In the genomic region with DNA sequence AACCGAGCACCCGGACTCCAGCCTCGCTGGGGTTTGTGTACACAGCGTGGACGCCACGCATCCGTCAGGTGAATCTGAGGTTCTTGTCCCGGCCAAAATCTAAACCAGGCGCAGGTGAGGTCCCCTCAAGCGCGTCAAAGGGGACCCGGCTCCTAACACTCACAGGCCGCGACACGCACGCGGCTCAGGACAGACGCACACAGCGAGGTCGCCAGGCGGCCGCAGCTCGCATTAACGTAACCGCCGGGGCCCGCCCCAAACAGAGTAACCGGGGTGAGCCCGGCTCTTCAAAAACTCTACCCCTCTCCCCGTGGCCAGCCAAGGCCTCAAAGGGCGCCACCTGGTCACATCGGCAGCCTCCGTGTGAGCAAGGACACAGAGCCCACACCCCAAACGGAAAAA, we compare ENCODE assay signal across 26 cellular contexts. TPM values are rescaled to one million over a fixed set of nuclear protein-coding genes. Genes with fewer than 3 reads are reported as not detected.
A peak's percentile ranks its signal among the peaks of the same experiment; 100 is the strongest.
DNase-seq lines count a peak whose midpoint lies in the region; ATAC-seq, FAIRE-seq and TF ChIP-seq lines count a peak whose summit lies in the region.
"Had no signal": no experiment of that assay in that cellular context is flagged by ENCODE, and none has a peak within 500 bp of the region (broad histone marks: within the 10 kb centered on the region; RNA-seq: fewer than 3 reads in every experiment).

No MANE protein-coding gene starts in this region.

- no peak overlapping the region for H3K4ac ChIP-seq in H1 (replicated peaks; ENCODE audit: insufficient read length, low read depth, low read length)

- H3K27ac ChIP-seq in GM23338 (ENCODE audit: low read depth) (no peak overlapping the region), H1 (ENCODE audit: low read depth, low read length) (no peak overlapping the region), mesodermal cell (ENCODE audit: low read depth, low read length, severe bottlenecking) (peak overlapping the region; percentile 29), sigmoid colon (peak overlapping the region in 3 of 4 donors; percentile 94 to 95 (median 94))
- H3K27ac ChIP-seq: C4-2B, ovary, right lobe of liver, RWPE1 had no signal

- no peak overlapping the region for H3K14ac ChIP-seq in H1 (ENCODE audit: insufficient read length)

- peak overlapping the region; percentile 95 for H3K4me2 ChIP-seq in GM23338
- H3K4me2 ChIP-seq in H1 (ENCODE audit: insufficient read depth in 1 of 2, low read depth in 2 of 2, low read length in 2 of 2): peak overlapping the region; percentile 66 to 70

- no peak for TF ChIP-seq CTCF in GM23338 (conservative IDR thresholded peaks at IDR 0.05; ENCODE audit: low read depth in 2 of 2)
- TF ChIP-seq CTCF in H1 (IDR thresholded peaks at IDR 0.05; ENCODE audit: control extremely low read depth in 1 of 3, insufficient read depth in 1 of 3, low read depth in 1 of 3, low read length in 3 of 3): no peak
- no peak for TF ChIP-seq CTCF in sigmoid colon (IDR thresholded peaks at IDR 0.05)

- H3K9me3 ChIP-seq in H1 (ENCODE audit: insufficient read depth in 2 of 2, low read depth in 1 of 2, low read length in 1 of 2): no peaks in the 10 kb centered on the region
- no peaks in the 10 kb centered on the region for H3K9me3 ChIP-seq in mesodermal cell (ENCODE audit: control insufficient read depth, low read length)
- no peaks in the 10 kb centered on the region for H3K9me3 ChIP-seq in sigmoid colon
- H3K9me3 ChIP-seq: right lobe of liver had no signal

- peak overlapping the region; percentile 68 for H3K4me3 Mint-ChIP-seq in GM23338
- H3K4me3 Mint-ChIP-seq in activated T-cell treated with anti-CD3 and anti-CD28 coated beads, Interleukin-2, amount 50 U/mL, for 72 hours: no peak overlapping the region
- no peak overlapping the region for H3K4me3 Mint-ChIP-seq in T-cell
- H3K4me3 Mint-ChIP-seq: activated CD8-positive, alpha-beta T cell treated with anti-CD3 and anti-CD28 coated beads, Interleukin-2, amount 10 ng/mL, durations not matched to agents 7 days and 5 days had no signal

- no peak overlapping the region for H2BK5ac ChIP-seq in H1 (ENCODE audit: low read depth, low read length)

- H2BK120ac ChIP-seq in H1 (replicated peaks; ENCODE audit: low read depth, low read length): no peak overlapping the region

- CTCF ChIA-PET in H1 (lab: Charles Lee; ENCODE audit: partially characterized antibody): interaction anchor here (0.7 to 1.9 kb wide), 8 partner anchors 10 to 37 kb away, joined by 3 to 6 read pairs (median 4); no protein-coding TSS in a partner anchor
- CTCF ChIA-PET in T-cell (lab: Charles Lee): no interaction called here

- no peak overlapping the region for H2AK5ac ChIP-seq in H1 (ENCODE audit: low read depth, low read length)

- H4K20me1 ChIP-seq in GM23338 (replicated peaks; ENCODE audit: insufficient read depth) (peaks cover 24% of the 10 kb centered on the region), H1 (replicated peaks in 1 of 2; ENCODE audit: control insufficient read depth in 1 of 2, insufficient read depth in 2 of 2, low read length in 2 of 2) (peaks cover 16 to 31% of the 10 kb centered on the region in 2 experiments)

- POLR2A ChIA-PET in H1 (lab: Charles Lee; ENCODE audit: partially characterized antibody): interaction anchor here (0.8 to 1.5 kb wide), 3 partner anchors 27 to 99 kb away, joined by 3 to 4 read pairs (median 3); a partner anchor contains a TSS
- POLR2A ChIA-PET in T-cell (lab: Charles Lee): no interaction called here

- no peak overlapping the region for H3K18ac ChIP-seq in H1 (ENCODE audit: extremely low read depth, low read length)

- H3K4me1 ChIP-seq in GM23338 (ENCODE audit: insufficient read depth) (peaks cover 64% of the 10 kb centered on the region), H1 (replicated peaks in 1 of 4; ENCODE audit: control insufficient read depth in 3 of 4, insufficient read depth in 4 of 4, low read length in 3 of 4) (peaks cover 15 to 32% (median 20%) of the 10 kb centered on the region in 4 experiments), mesodermal cell (ENCODE audit: control insufficient read depth, insufficient read depth, low read length, poor library complexity, severe bottlenecking) (peaks cover 45% of the 10 kb centered on the region), sigmoid colon (peaks cover 0 to 78% (median 64%) of the 10 kb centered on the region in 4 donors)
- H3K4me1 ChIP-seq: right lobe of liver had no signal

- no peak for TF ChIP-seq RAD21 in H1 (IDR thresholded peaks at IDR 0.05 in 1 of 2, conservative IDR thresholded peaks at IDR 0.05 in 1 of 2; ENCODE audit: low read depth in 2 of 2, low read length in 2 of 2)

- no peaks in the 10 kb centered on the region for H3K36me3 ChIP-seq in GM23338 (ENCODE audit: insufficient read depth)
- no peaks in the 10 kb centered on the region for H3K36me3 ChIP-seq in H1 (ENCODE audit: control insufficient read depth in 2 of 4, insufficient read depth in 4 of 4, low read length in 3 of 4)
- H3K36me3 ChIP-seq in mesodermal cell (ENCODE audit: control insufficient read depth, insufficient read depth, low read length): no peaks in the 10 kb centered on the region
- no peaks in the 10 kb centered on the region for H3K36me3 ChIP-seq in sigmoid colon
- H3K36me3 ChIP-seq: ovary, right lobe of liver had no signal

- H2BK12ac ChIP-seq in H1 (ENCODE audit: low read depth, low read length): 0 out of 2 replicates have a peak overlapping the region, but pooled peaks have one; percentile 19

- H2BK20ac ChIP-seq in H1 (ENCODE audit: low read length): no peak overlapping the region

- H3F3A ChIP-seq in GM23338 (replicated peaks; ENCODE audit: low read depth): peaks cover 29% of the 10 kb centered on the region

- H3K9ac ChIP-seq in H1 (replicated peaks in 1 of 4; ENCODE audit: extremely low read depth in 1 of 4, low read depth in 3 of 4, low read length in 3 of 4): no peak overlapping the region

- H3K9me3 Mint-ChIP-seq in GM23338: 0 out of 3 replicates have a peak, but pooled peaks cover 2% of the 10 kb centered on the region
- no peaks in the 10 kb centered on the region for H3K9me3 Mint-ChIP-seq in activated T-cell treated with anti-CD3 and anti-CD28 coated beads, Interleukin-2, amount 50 U/mL, for 72 hours
- H3K9me3 Mint-ChIP-seq in T-cell: no peaks in the 10 kb centered on the region

- peak overlapping the region; percentile 38; the same call in 1 of the 2 replicates for H4K8ac ChIP-seq in H1 (ENCODE audit: extremely low read depth, insufficient read depth, low read length)

- FAIRE-seq in H1 (lab: Jason Lieb, UNC): no peak

- no peak for TF ChIP-seq EP300 in H1 (IDR thresholded peaks at IDR 0.05; ENCODE audit: borderline replicate concordance in 1 of 2, low read depth in 2 of 2, low read length in 2 of 2)
- TF ChIP-seq EP300 in sigmoid colon (IDR thresholded peaks at IDR 0.05): peak in 1 of 4 donors; percentile 66

- no peak overlapping the region for H2BK15ac ChIP-seq in H1 (ENCODE audit: low read length)

- 8% methylated on average over 22 of the region's 34 CpGs; no CpG with 5 or more reads in 1 of the 2 experiments for WGBS in H1 (ENCODE audit: extremely low coverage in 1 of 2, insufficient coverage in 1 of 2, insufficient read length in 1 of 2, insufficient replicate concordance in 2 of 2, low coverage in 1 of 2, low lambda C conversion rate in 2 of 2, missing lambda C conversion rate in 1 of 2), 2 experiments
- WGBS in mesodermal cell (ENCODE audit: insufficient coverage in 2 of 2), 2 experiments: 6 to 9% methylated on average over 26 to 33 of the region's 34 CpGs
- 10 to 58% methylated on average over 34 of the region's 34 CpGs for WGBS in sigmoid colon, 2 donors

- H3K27ac Mint-ChIP-seq in GM23338 (no peak overlapping the region), T-cell (no peak overlapping the region)
- H3K27ac Mint-ChIP-seq in activated T-cell treated with anti-CD3 and anti-CD28 coated beads, Interleukin-2, amount 50 U/mL, for 72 hours: no peak overlapping the region
- H3K27ac Mint-ChIP-seq: activated CD8-positive, alpha-beta T cell treated with anti-CD3 and anti-CD28 coated beads, Interleukin-2, amount 10 ng/mL, durations not matched to agents 7 days and 5 days had no signal

- no peak overlapping the region for H3K23ac ChIP-seq in H1 (ENCODE audit: insufficient read length)

- no peaks in the 10 kb centered on the region for H3K79me1 ChIP-seq in H1 (ENCODE audit: low read depth, low read length)

- H3K4me3 ChIP-seq in GM23338 (peak overlapping the region; percentile 67), H1 (ENCODE audit: extremely low read depth in 1 of 4, insufficient read depth in 2 of 4, low read depth in 3 of 4, low read length in 4 of 4) (peak overlapping the region in 1 of 4 experiments; percentile 56; a peak in 2 of 8 replicates), mesodermal cell (ENCODE audit: extremely low read depth, insufficient read depth, low read length, poor library complexity, severe bottlenecking) (no peak overlapping the region), sigmoid colon (peak overlapping the region in 1 of 4 donors; percentile 52)
- H3K4me3 ChIP-seq: ovary, right lobe of liver had no signal

- DNase-seq in GM23338 (ENCODE audit: low spot score): peak; percentile 33
- peak in 1 of 2 experiments; percentile 62 for DNase-seq in H1 (ENCODE audit: low read depth in 1 of 2, low spot score in 2 of 2)
- DNase-seq in sigmoid colon: peak; percentile 75
- no peak for DNase-seq in COR-L47 (lab: John Stamatoyannopoulos, UW)
- DNase-seq in activated T-cell treated with anti-CD3 and anti-CD28 coated beads, Interleukin-2, amount 50 U/mL, for 72 hours: no peak
- no peak for DNase-seq in T-cell
- DNase-seq: activated CD8-positive, alpha-beta T cell treated with anti-CD3 and anti-CD28 coated beads, Interleukin-2, amount 10 ng/mL, durations not matched to agents 7 days and 5 days; activated naive CD4-positive, alpha-beta T cell treated with Interleukin-2 at 50 U/mL for 16 hours; activated T-cell treated with anti-CD3 and anti-CD28 coated beads, Interleukin-2, amount 50 U/mL, for 1 hour; amniotic stem cell; GDM1; HCEC 1CT; KBM-7; NCI-H146; NCI-H2171; NCI-H526 treated with DMSO at 0.1 percent for 48 hours; ovary; right lobe of liver; stimulated activated CD8-positive, alpha-beta memory T cell treated with anti-CD3 and anti-CD28 coated beads, Interleukin-4, amount 100 ng/mL, for 48 hours; T1000 had no signal

- peaks cover 99% of the 10 kb centered on the region for H3K27me3 Mint-ChIP-seq in GM23338 (ENCODE audit: insufficient read depth, low read depth, poor library complexity)
- peaks cover 93% of the 10 kb centered on the region for H3K27me3 Mint-ChIP-seq in activated T-cell treated with anti-CD3 and anti-CD28 coated beads, Interleukin-2, amount 50 U/mL, for 72 hours (ENCODE audit: low read depth)
- peaks cover 60 to 83% of the 10 kb centered on the region in 2 donors for H3K27me3 Mint-ChIP-seq in T-cell

- intact Hi-C loops in sigmoid colon (cut with DNase I): no loop called here

- H3K4me1 Mint-ChIP-seq in GM23338 (peaks cover 53% of the 10 kb centered on the region), T-cell (peaks cover 6 to 7% (median 7%) of the 10 kb centered on the region in 3 donors)
- H3K4me1 Mint-ChIP-seq in activated T-cell treated with anti-CD3 and anti-CD28 coated beads, Interleukin-2, amount 50 U/mL, for 72 hours (ENCODE audit: low read depth): peaks cover 11% of the 10 kb centered on the region

- no peak overlapping the region for H4K5ac ChIP-seq in H1 (ENCODE audit: insufficient read length, low read depth, low read length)

- no peaks in the 10 kb centered on the region for H3K9me2 ChIP-seq in GM23338 (ENCODE audit: insufficient read depth)

- H3K36me3 Mint-ChIP-seq in GM23338 (ENCODE audit: low read depth) (no peaks in the 10 kb centered on the region), T-cell (no peaks in the 10 kb centered on the region)
- H3K36me3 Mint-ChIP-seq in activated T-cell treated with anti-CD3 and anti-CD28 coated beads, Interleukin-2, amount 50 U/mL, for 72 hours (ENCODE audit: insufficient read depth in 2 of 2): no peaks in the 10 kb centered on the region

- no peak overlapping the region for H2AFZ ChIP-seq in GM23338
- H2AFZ ChIP-seq in H1 (ENCODE audit: low read length): no peak overlapping the region

- peaks cover 100% of the 10 kb centered on the region for H3K27me3 ChIP-seq in GM23338 (ENCODE audit: insufficient read depth)
- peaks cover 86 to 100% (median 94%) of the 10 kb centered on the region in 4 experiments for H3K27me3 ChIP-seq in H1 (replicated peaks in 1 of 4; ENCODE audit: control insufficient read depth in 3 of 4, extremely low read depth in 1 of 4, insufficient read depth in 3 of 4, low read length in 3 of 4)
- no peaks in the 10 kb centered on the region for H3K27me3 ChIP-seq in sigmoid colon

- ATAC-seq in GM23338 (peak; percentile 13), T-cell (replicated peaks in 1 of 4) (no peak)
- ATAC-seq in activated T-cell treated with anti-CD3 and anti-CD28 coated beads, Interleukin-2, amount 50 U/mL, for 72 hours (replicated peaks in 1 of 2): no peak
- ATAC-seq: activated CD8-positive, alpha-beta T cell treated with anti-CD3 and anti-CD28 coated beads, Interleukin-2, amount 10 ng/mL, durations not matched to agents 7 days and 5 days had no signal

- H3K79me2 ChIP-seq in GM23338 (replicated peaks; ENCODE audit: insufficient read depth) (no peaks in the 10 kb centered on the region), H1 (ENCODE audit: control insufficient read depth in 1 of 2, insufficient read depth in 2 of 2, low read length in 2 of 2) (no peaks in the 10 kb centered on the region)

- no peak overlapping the region for H3K56ac ChIP-seq in H1 (replicated peaks; ENCODE audit: insufficient read length, low read depth, low read length)

- H4K91ac ChIP-seq in H1 (replicated peaks; ENCODE audit: insufficient read length, low read length): no peak overlapping the region

- peaks cover 6% of the 10 kb centered on the region; the same call in 1 of the 2 replicates for H3K23me2 ChIP-seq in H1 (ENCODE audit: low read depth, low read length)

- TF ChIP-seq POLR2A in H1 (IDR thresholded peaks at IDR 0.05; ENCODE audit: control extremely low read depth in 1 of 2, low read depth in 2 of 2, low read length in 2 of 2) (no peak), sigmoid colon (IDR thresholded peaks at IDR 0.05) (no peak)

RNA-seq across cellular contexts. Expression of a gene that starts 10.7 kb away (rescaled TPM):
- not detected in 2 replicates for total RNA-seq in GM23338 (2014; rRNA removed; shearing (Covaris generic))
- polyA plus RNA-seq in GM23338 (2016; fragmentation: Nextera tagmentation; extraction: Ambion mirVana): not detected in 2 replicates
- not detected in 2 replicates for total RNA-seq in H1 (2021; fragmentation: NEBNext Ultra II Directional; extraction: Animal tissue kit (Norgen Biotek cat#: 25700))
- polyA plus RNA-seq in H1 (2011; rRNA removed): not detected in 2 replicates
- not detected for polyA plus RNA-seq in H1 (2011; cell fraction: cytosol; rRNA removed)
- not detected for polyA plus RNA-seq in H1 (2011; cell fraction: nucleus; rRNA removed)
- not detected in 4 replicates for polyA plus RNA-seq in H1 (2012, experiment 1 of 2)
- polyA plus RNA-seq in H1 (2012, experiment 2 of 2): not detected
- not detected for polyA plus RNA-seq in H1 (2013, experiment 1 of 2)
- not detected for polyA plus RNA-seq in H1 (2013, experiment 2 of 2)
- not detected in 2 replicates for polyA minus RNA-seq in H1 (2011; rRNA and poly(A)+ RNA removed)
- polyA minus RNA-seq in H1 (2011; cell fraction: cytosol; rRNA and poly(A)+ RNA removed): not detected
- polyA minus RNA-seq in H1 (2011; cell fraction: nucleus; rRNA and poly(A)+ RNA removed): not detected
- polyA plus RNA-seq in mesodermal cell (2013, experiment 1 of 2): 0.41 TPM
- polyA plus RNA-seq in mesodermal cell (2013, experiment 2 of 2): 0.61 TPM
- 10 to 100 TPM; 32.4 to 49.9 (median 34.1) TPM for total RNA-seq in sigmoid colon
- polyA plus RNA-seq in sigmoid colon: 1 to 10 TPM; 5.8 to 8.9 (median 7.2) TPM
- not detected for total RNA-seq in activated T-cell treated with anti-CD3 and anti-CD28 coated beads, Interleukin-2, amount 50 U/mL, for 72 hours
- total RNA-seq in T-cell: under 1 TPM in 1 of 5 donors, not detected in 4; 0.15 TPM
- total RNA-seq: activated CD8-positive, alpha-beta T cell treated with anti-CD3 and anti-CD28 coated beads, Interleukin-2, amount 10 ng/mL, durations not matched to agents 7 days and 5 days; lower leg skin; ureter had no signal
- polyA plus RNA-seq: AG04450 had no signal

Comparison
In these comparisons a context has a peak if more than half of its experiments do, and no peak if none do; other contexts are left out.
1. DNase-seq: peak in GM23338 (single experiment) and sigmoid colon (single experiment); none in COR-L47 (single experiment), activated T-cell treated with anti-CD3 and anti-CD28 coated beads, Interleukin-2, amount 50 U/mL, for 72 hours (0 of 2) and T-cell (0 of 34).
2. H3K27ac ChIP-seq: peak in mesodermal cell (single experiment) and sigmoid colon (3 of 4); none in GM23338 (single experiment) and H1 (single experiment).
3. RNA of a gene that starts 10.7 kb away (total RNA-seq): 32.4 to 49.9 TPM in sigmoid colon; not detected in GM23338, not detected in H1, not detected in activated T-cell treated with anti-CD3 and anti-CD28 coated beads, Interleukin-2, amount 50 U/mL, for 72 hours and 0.15 TPM in T-cell; every median in the first group is over 10 times any median in the second.